In genomic region chr13:99854376-99854775, GRCh38 we compare ENCODE assay signal across 33 cellular contexts.
"Had no signal": no experiment of that assay in that cellular context is flagged by ENCODE, and none has a peak within 500 bp of the region (broad histone marks: within the 10 kb centered on the region; RNA-seq: fewer than 3 reads in every experiment).

No MANE protein-coding gene starts in this region.

- H3K27ac ChIP-seq: breast epithelium, esophagus squamous epithelium, heart right ventricle, left ventricle myocardium inferior, neutrophil, ovary, prostate gland, uterus had no signal

- H3K36me3 ChIP-seq: breast epithelium, esophagus squamous epithelium, heart right ventricle, left ventricle myocardium inferior, neutrophil, ovary, prostate gland, uterus had no signal

- H3K4me1 Mint-ChIP-seq: stimulated activated memory B cell treated with anti-CD40 and anti-IgM and Interleukin-4, amounts not matched to agents 10 μg/mL and 1 μg/mL and 100 μg/mL, for 72 hours had no signal

- H3K9me3 Mint-ChIP-seq: activated CD4-positive, alpha-beta memory T cell treated with anti-CD3 and anti-CD28 coated beads, Interleukin-2, amount 10 ng/mL, durations not matched to agents 7 days and 5 days; activated CD4-positive, alpha-beta T cell treated with anti-CD3 and anti-CD28 coated beads, Interleukin-2, amount 10 ng/mL, durations not matched to agents 7 days and 5 days; activated naive CD4-positive, alpha-beta T cell treated with anti-CD3 and anti-CD28 coated beads, Interleukin-2, amount 50 U/mL, for 24 hours; activated naive CD8-positive, alpha-beta T cell treated with anti-CD3 and anti-CD28 coated beads, Interleukin-2, amount 50 U/mL, for 24 hours; activated T-cell treated with anti-CD3 and anti-CD28 coated beads, Interleukin-2, amount 50 U/mL, for 4 hours; activated T-helper 17 cell treated with anti-CD3 and anti-CD28 coated beads, Interleukin-2, amount 50 U/mL, for 72 hours; natural killer cell treated with Interleukin-12 subunit alpha and Interleukin-12 subunit beta and Interleukin-15 and Interleukin-18, amount 100 ng/mL, for 72 hours; stimulated activated memory B cell treated with anti-CD40 and anti-IgM and Interleukin-4, amounts not matched to agents 10 μg/mL and 1 μg/mL and 100 μg/mL, for 72 hours; stimulated activated naive CD8-positive, alpha-beta T cell treated with anti-CD3 and anti-CD28 coated beads, Interleukin-15, amount 100 ng/mL, for 72 hours; type B pancreatic cell had no signal

- H3K27ac Mint-ChIP-seq: activated CD4-positive, alpha-beta memory T cell treated with anti-CD3 and anti-CD28 coated beads, Interleukin-2, amount 10 ng/mL, durations not matched to agents 7 days and 5 days; activated CD4-positive, alpha-beta T cell treated with anti-CD3 and anti-CD28 coated beads, Interleukin-2, amount 10 ng/mL, durations not matched to agents 7 days and 5 days; activated naive CD8-positive, alpha-beta T cell treated with anti-CD3 and anti-CD28 coated beads, Interleukin-2, amount 50 U/mL, for 24 hours; activated T-helper 17 cell treated with anti-CD3 and anti-CD28 coated beads, Interleukin-2, amount 50 U/mL, for 72 hours; natural killer cell treated with Interleukin-12 subunit alpha and Interleukin-12 subunit beta and Interleukin-15 and Interleukin-18, amount 100 ng/mL, for 72 hours; stimulated activated memory B cell treated with anti-CD40 and anti-IgM and Interleukin-4, amounts not matched to agents 10 μg/mL and 1 μg/mL and 100 μg/mL, for 72 hours; stimulated activated naive CD8-positive, alpha-beta T cell treated with anti-CD3 and anti-CD28 coated beads, Interleukin-15, amount 100 ng/mL, for 72 hours; T-helper 17 cell; type B pancreatic cell had no signal

- H3K4me1 ChIP-seq: breast epithelium, esophagus squamous epithelium, heart right ventricle, left ventricle myocardium inferior, prostate gland, uterus had no signal

- ATAC-seq: activated naive CD8-positive, alpha-beta T cell treated with anti-CD3 and anti-CD28 coated beads, Interleukin-2, amount 50 U/mL, for 24 hours; activated T-cell treated with anti-CD3 and anti-CD28 coated beads, Interleukin-2, amount 50 U/mL, for 4 hours; activated T-helper 17 cell treated with anti-CD3 and anti-CD28 coated beads, Interleukin-2, amount 50 U/mL, for 72 hours; heart right ventricle; natural killer cell treated with Interleukin-12 subunit alpha and Interleukin-12 subunit beta and Interleukin-15 and Interleukin-18, amount 100 ng/mL, for 72 hours; stimulated activated memory B cell treated with anti-CD40 and anti-IgM and Interleukin-4, amounts not matched to agents 10 μg/mL and 1 μg/mL and 100 μg/mL, for 72 hours; stimulated activated naive CD8-positive, alpha-beta T cell treated with anti-CD3 and anti-CD28 coated beads, Interleukin-15, amount 100 ng/mL, for 72 hours; T-helper 17 cell had no signal

- DNase-seq: activated CD4-positive, alpha-beta memory T cell treated with anti-CD3 and anti-CD28 coated beads, Interleukin-2, amount 10 ng/mL, durations not matched to agents 7 days and 5 days; activated CD4-positive, alpha-beta T cell treated with anti-CD3 and anti-CD28 coated beads for 1 hour; activated CD4-positive, alpha-beta T cell treated with anti-CD3 and anti-CD28 coated beads, Interleukin-2, amount 10 ng/mL, durations not matched to agents 7 days and 5 days; activated gamma-delta T cell treated with Interleukin-2 at 50 U/mL for 16 hours; activated naive CD8-positive, alpha-beta T cell treated with anti-CD3 and anti-CD28 coated beads, Interleukin-2, amount 50 U/mL, for 24 hours; activated T-cell treated with anti-CD3 and anti-CD28 coated beads, Interleukin-2, amount 50 U/mL, for 4 hours; central memory CD4-positive, alpha-beta T cell; dermis blood vessel endothelial cell; effector CD4-positive, alpha-beta T cell; esophagus squamous epithelium; foreskin melanocyte; heart right ventricle; kidney glomerular epithelial cell; left ventricle myocardium inferior; mesendoderm; ovary; stimulated activated CD4-positive, alpha-beta T cell treated with anti-CD3 and anti-CD28 coated beads, Interleukin-1b, Interleukin-23, amount 100 ng/mL, for 48 hours; stimulated activated CD4-positive, alpha-beta T cell treated with anti-CD3 and anti-CD28 coated beads, Interleukin-4, amount 100 ng/mL, for 4 hours; stimulated activated CD8-positive, alpha-beta memory T cell treated with anti-CD3 and anti-CD28 coated beads, Interleukin-4, amount 100 ng/mL, for 48 hours; stimulated activated naive CD8-positive, alpha-beta T cell treated with anti-CD3 and anti-CD28 coated beads, Interleukin-15, amount 100 ng/mL, for 72 hours; T-helper 17 cell; T1000; uterus had no signal

- H3K9me3 ChIP-seq: breast epithelium, esophagus squamous epithelium, heart right ventricle, left ventricle myocardium inferior, neutrophil, ovary, prostate gland, uterus had no signal

- H3K27me3 Mint-ChIP-seq: activated naive CD4-positive, alpha-beta T cell treated with anti-CD3 and anti-CD28 coated beads, Interleukin-2, amount 50 U/mL, for 24 hours; stimulated activated memory B cell treated with anti-CD40 and anti-IgM and Interleukin-4, amounts not matched to agents 10 μg/mL and 1 μg/mL and 100 μg/mL, for 72 hours; T-helper 17 cell had no signal

- H3K36me3 Mint-ChIP-seq: natural killer cell treated with Interleukin-12 subunit alpha and Interleukin-12 subunit beta and Interleukin-15 and Interleukin-18, amount 100 ng/mL, for 72 hours; type B pancreatic cell had no signal

- H3K4me2 ChIP-seq: smooth muscle cell had no signal

- H3K4me3 ChIP-seq: breast epithelium, esophagus squamous epithelium, heart right ventricle, left ventricle myocardium inferior, lung, ovary, prostate gland, smooth muscle cell, uterus had no signal

- H3K27me3 ChIP-seq: breast epithelium, esophagus squamous epithelium, heart right ventricle, neutrophil, ovary, uterus had no signal

- H3K4me3 Mint-ChIP-seq: activated CD4-positive, alpha-beta memory T cell treated with anti-CD3 and anti-CD28 coated beads, Interleukin-2, amount 10 ng/mL, durations not matched to agents 7 days and 5 days; activated CD4-positive, alpha-beta T cell treated with anti-CD3 and anti-CD28 coated beads, Interleukin-2, amount 10 ng/mL, durations not matched to agents 7 days and 5 days; activated naive CD4-positive, alpha-beta T cell treated with anti-CD3 and anti-CD28 coated beads, Interleukin-2, amount 50 U/mL, for 24 hours; activated naive CD8-positive, alpha-beta T cell treated with anti-CD3 and anti-CD28 coated beads, Interleukin-2, amount 50 U/mL, for 24 hours; activated T-cell treated with anti-CD3 and anti-CD28 coated beads, Interleukin-2, amount 50 U/mL, for 4 hours; activated T-helper 17 cell treated with anti-CD3 and anti-CD28 coated beads, Interleukin-2, amount 50 U/mL, for 72 hours; natural killer cell treated with Interleukin-12 subunit alpha and Interleukin-12 subunit beta and Interleukin-15 and Interleukin-18, amount 100 ng/mL, for 72 hours; stimulated activated memory B cell treated with anti-CD40 and anti-IgM and Interleukin-4, amounts not matched to agents 10 μg/mL and 1 μg/mL and 100 μg/mL, for 72 hours; stimulated activated naive CD8-positive, alpha-beta T cell treated with anti-CD3 and anti-CD28 coated beads, Interleukin-15, amount 100 ng/mL, for 72 hours; T-helper 17 cell; type B pancreatic cell had no signal
